12 cellular contexts compared by ENCODE assay signal in the genomic region with DNA sequence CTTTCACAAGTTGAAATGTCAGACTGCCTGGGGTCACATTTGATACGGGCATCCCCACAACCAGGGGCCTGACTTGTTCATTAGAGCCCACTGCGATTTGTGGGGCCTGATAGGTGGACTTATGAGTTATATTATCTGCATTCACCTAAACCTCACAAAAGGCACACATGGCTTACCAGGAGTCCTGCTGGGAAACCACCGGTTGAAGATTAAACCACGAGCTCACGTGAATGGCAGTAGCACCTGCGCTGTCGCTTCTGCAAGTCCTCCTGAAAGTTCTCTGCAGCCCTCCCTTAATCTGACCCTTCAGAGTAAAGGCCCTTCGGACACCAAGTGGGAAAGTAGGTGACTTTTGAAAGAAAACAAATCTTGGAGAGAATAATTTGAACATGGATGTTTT.
A peak's percentile ranks its signal among the peaks of the same experiment; 100 is the strongest.
DNase-seq lines count a peak whose midpoint lies in the region; ATAC-seq and TF ChIP-seq lines count a peak whose summit lies in the region.
"Had no signal": no experiment of that assay in that cellular context is flagged by ENCODE, and none has a peak within 500 bp of the region (broad histone marks: within the 10 kb centered on the region; RNA-seq: fewer than 3 reads in every experiment).

No MANE protein-coding gene starts in this region.

- ATAC-seq in GM18520 (IDR thresholded peaks at IDR 0.05; ENCODE audit: unreplicated experiment) (peak; percentile 83), GM21423 (IDR thresholded peaks at IDR 0.05; ENCODE audit: unreplicated experiment) (peak; percentile 96), HG03066 (IDR thresholded peaks at IDR 0.05; ENCODE audit: low read depth, unreplicated experiment) (peak; percentile 98), body of pancreas (peak; percentile 59)

- no peaks in the 10 kb centered on the region for H3K9me3 ChIP-seq in body of pancreas
- H3K9me3 ChIP-seq in testis = no peaks in the 10 kb centered on the region

- H3K27ac ChIP-seq in body of pancreas (no peak overlapping the region), brain microvascular endothelial cell (no peak overlapping the region), testis (no peak overlapping the region)
- H3K27ac ChIP-seq: HL-60, parathyroid adenoma, VCaP had no signal

- intact Hi-C loops in body of pancreas (cut with DNase I) (no loop called here), testis (cut with DNase I; ENCODE audit: low total_unique reads) (no loop called here)

- no peak for TF ChIP-seq CTCF in body of pancreas (IDR thresholded peaks at IDR 0.05)
- TF ChIP-seq CTCF in brain microvascular endothelial cell (IDR thresholded peaks at IDR 0.05; ENCODE audit: low read depth, low read length, missing control alignments) = no peak
- no peak for TF ChIP-seq CTCF in testis (IDR thresholded peaks at IDR 0.05)

- H3K27me3 ChIP-seq in body of pancreas (no peaks in the 10 kb centered on the region), brain microvascular endothelial cell (replicated peaks) (no peaks in the 10 kb centered on the region), testis (no peaks in the 10 kb centered on the region)

- H3K36me3 ChIP-seq in body of pancreas (replicated peaks in 1 of 2; ENCODE audit: insufficient read depth in 1 of 2, low read depth in 2 of 2) (no peaks in the 10 kb centered on the region), brain microvascular endothelial cell (replicated peaks) (no peaks in the 10 kb centered on the region), testis (ENCODE audit: low read depth, missing control alignments) (no peaks in the 10 kb centered on the region)

- WGBS in body of pancreas, 2 donors = 49 to 62% methylated on average over 8 of the region's 8 CpGs
- WGBS in testis, 2 donors = 81 to 84% methylated on average over 8 of the region's 8 CpGs

- no peak overlapping the region for H3K4me3 ChIP-seq in body of pancreas
- no peak overlapping the region for H3K4me3 ChIP-seq in brain microvascular endothelial cell (ENCODE audit: low read depth, low read length)
- no peak overlapping the region for H3K4me3 ChIP-seq in testis

- peaks cover 30% of the 10 kb centered on the region for H3K4me1 ChIP-seq in body of pancreas
- no peaks in the 10 kb centered on the region for H3K4me1 ChIP-seq in testis
- H3K4me1 ChIP-seq: parathyroid adenoma had no signal

- TF ChIP-seq POLR2A in body of pancreas (IDR thresholded peaks at IDR 0.05) = no peak
- TF ChIP-seq POLR2A in testis (IDR thresholded peaks at IDR 0.05) = no peak

- DNase-seq in body of pancreas (peak; percentile 8 to 57 (median 19)), brain microvascular endothelial cell (no peak), COR-L47 (lab: John Stamatoyannopoulos, UW) (no peak), iPS-NIHi7 (ENCODE audit: extremely low spot score) (no peak), testis (no peak)
- DNase-seq: C1 segment of cervical spinal cord had no signal

- in situ Hi-C loops in brain microvascular endothelial cell (cut with HindIII; ENCODE audit: low pct_ligation_motif_present, low sequenced_read_pairs) = no loop called here

Comparison
In these comparisons a context has a peak if more than half of its experiments do, and no peak if none do; other contexts are left out.
1. DNase-seq: peak in body of pancreas (4 of 4); none in brain microvascular endothelial cell (single experiment), COR-L47 (single experiment), iPS-NIHi7 (single experiment) and testis (single experiment).
2. Peak in every context shown above with its lines, with median percentiles within 50 percentile points of each other: ATAC-seq.